In the genomic region with DNA sequence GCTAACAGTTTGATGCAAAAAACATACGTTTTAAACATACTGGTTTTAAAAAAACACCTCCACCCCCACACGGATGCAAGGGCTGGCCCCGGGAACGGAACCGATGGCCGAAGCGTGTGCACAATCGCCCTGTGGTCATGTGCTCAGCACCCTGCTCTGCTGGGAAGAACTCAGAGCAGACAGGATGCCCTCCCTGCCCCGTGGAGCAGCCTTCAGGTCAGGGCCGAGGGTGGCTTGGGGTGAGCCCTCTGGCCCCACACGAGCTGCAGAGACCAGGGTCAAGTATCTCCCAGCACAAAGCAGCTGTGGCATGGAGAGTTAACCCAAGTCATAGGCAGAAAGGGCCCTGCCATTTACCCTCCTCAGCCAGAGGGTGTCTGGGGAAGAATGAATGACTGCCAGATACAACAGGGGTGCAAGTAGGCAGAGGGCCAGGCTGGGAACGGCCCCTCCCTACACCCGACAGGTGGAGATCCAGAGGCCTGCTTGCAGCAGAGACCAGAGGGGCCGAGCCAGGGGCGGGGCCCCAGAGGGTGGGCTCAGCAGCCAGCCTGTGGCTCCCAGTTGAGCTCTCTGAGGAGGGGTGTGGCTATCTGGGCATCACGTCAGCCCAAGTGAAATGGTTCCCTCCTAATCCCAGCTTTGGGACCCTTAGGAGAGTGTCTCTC, we compare ENCODE assay signal across 14 cellular contexts. TPM values are rescaled to one million over a fixed set of nuclear protein-coding genes. Genes with fewer than 3 reads are reported as not detected.
DNase-seq lines count a peak whose midpoint lies in the region; ATAC-seq and TF ChIP-seq lines count a peak whose summit lies in the region.
"Had no signal": no experiment of that assay in that cellular context is flagged by ENCODE, and none has a peak within 500 bp of the region (broad histone marks: within the 10 kb centered on the region; RNA-seq: fewer than 3 reads in every experiment).

No MANE protein-coding gene starts in this region.

- no peaks in the 10 kb centered on the region for H3K4me1 ChIP-seq in GM23338 (ENCODE audit: insufficient read depth)

- H3K27me3 Mint-ChIP-seq in GM23338 (ENCODE audit: insufficient read depth, low read depth, poor library complexity) = peaks cover 72% of the 10 kb centered on the region
- H3K27me3 Mint-ChIP-seq: IgD-negative memory B cell had no signal

- H3K27me3 ChIP-seq in GM23338 (ENCODE audit: insufficient read depth) (no peaks in the 10 kb centered on the region), WERI-Rb-1 (ENCODE audit: insufficient read depth, low read depth, severe bottlenecking) (no peaks in the 10 kb centered on the region)

- peaks cover 25% of the 10 kb centered on the region for H3F3A ChIP-seq in GM23338 (replicated peaks; ENCODE audit: low read depth)

- H4K20me1 ChIP-seq in GM23338 (replicated peaks; ENCODE audit: insufficient read depth) = peaks cover 24% of the 10 kb centered on the region; the same call in 1 of the 2 replicates

- H3K9me3 ChIP-seq in WERI-Rb-1 (ENCODE audit: severe bottlenecking) = no peaks in the 10 kb centered on the region

- H3K4me3 ChIP-seq in GM23338 = no peak overlapping the region
- no peak overlapping the region for H3K4me3 ChIP-seq in WERI-Rb-1 (ENCODE audit: low read depth, low read length)

- H3K27ac ChIP-seq in GM23338 (ENCODE audit: low read depth) (peak overlapping the region; percentile 39; the same call in 1 of the 2 replicates), angular gyrus (ENCODE audit: low read depth, low read length) (peak overlapping the region; percentile 25), substantia nigra (ENCODE audit: low read depth, low read length, poor library complexity, severe bottlenecking) (peak overlapping the region; percentile 45), WERI-Rb-1 (no peak overlapping the region)

- peaks cover 2% of the 10 kb centered on the region; the same call in 1 of the 3 replicates for H3K4me1 Mint-ChIP-seq in GM23338

- peaks cover 3% of the 10 kb centered on the region; the same call in 2 of the 3 replicates for H3K9me3 Mint-ChIP-seq in GM23338
- H3K9me3 Mint-ChIP-seq: CD8-positive, alpha-beta T cell; effector memory CD8-positive, alpha-beta T cell; HFFc6; IgD-negative memory B cell had no signal

- no peak overlapping the region for H3K4me3 Mint-ChIP-seq in GM23338
- H3K4me3 Mint-ChIP-seq: CD8-positive, alpha-beta T cell; effector memory CD8-positive, alpha-beta T cell; HFFc6; IgD-negative memory B cell had no signal

- H3K36me3 Mint-ChIP-seq in GM23338 (ENCODE audit: low read depth) = peaks cover 99% of the 10 kb centered on the region
- H3K36me3 Mint-ChIP-seq: CD8-positive, alpha-beta T cell; IgD-negative memory B cell had no signal

- ATAC-seq in GM23338 (no peak; the same call in 2 of the 3 replicates), left colon (peak; percentile 3), GM18873 (IDR thresholded peaks at IDR 0.05; ENCODE audit: low FRiP score, unreplicated experiment) (no peak)
- ATAC-seq: CD8-positive, alpha-beta T cell; effector memory CD8-positive, alpha-beta T cell had no signal

- no peaks in the 10 kb centered on the region for H3K9me2 ChIP-seq in GM23338 (ENCODE audit: insufficient read depth)

- no peak overlapping the region for H3K27ac Mint-ChIP-seq in GM23338
- H3K27ac Mint-ChIP-seq: CD8-positive, alpha-beta T cell; effector memory CD8-positive, alpha-beta T cell; IgD-negative memory B cell had no signal

- H3K79me2 ChIP-seq in GM23338 (replicated peaks; ENCODE audit: insufficient read depth) = peaks cover 5% of the 10 kb centered on the region

- intact Hi-C loops in left colon (cut with DNase I, micrococcal nuclease) = no loop called here

- TF ChIP-seq CTCF in GM23338 (conservative IDR thresholded peaks at IDR 0.05; ENCODE audit: low read depth in 2 of 2) = no peak
- TF ChIP-seq CTCF in WERI-Rb-1 (IDR thresholded peaks at IDR 0.05; ENCODE audit: low read depth, low read length) = no peak

- H3K36me3 ChIP-seq in GM23338 (ENCODE audit: insufficient read depth) = peaks cover 14% of the 10 kb centered on the region
- peaks cover 88% of the 10 kb centered on the region for H3K36me3 ChIP-seq in WERI-Rb-1

- DNase-seq in GM23338 (ENCODE audit: low spot score) (no peak), left colon (peak in 1 of 2 donors; percentile 22), substantia nigra (lab: John Stamatoyannopoulos, UW) (no peak), cerebellar cortex (ENCODE audit: low spot score) (no peak), WERI-Rb-1 (no peak)
- DNase-seq: effector memory CD8-positive, alpha-beta T cell; glutamatergic neuron; NCI-H1436 treated with DMSO at 0.1 percent for 48 hours; NCI-H526 had no signal

- H3K4me2 ChIP-seq in GM23338 = no peak overlapping the region

- no peak overlapping the region for H2AFZ ChIP-seq in GM23338

TF ChIP-seq in GM23338, 12 proteins besides CTCF, POLR2A, EP300 and RAD21 (continues in another document):
- TF ChIP-seq JUNB (IDR thresholded peaks at IDR 0.05; ENCODE audit: unreplicated experiment) (no peak), ZNF114 (CRISPR knock-in tag; IDR thresholded peaks at IDR 0.05) (no peak), POLR2AphosphoS5 (IDR thresholded peaks at IDR 0.05; ENCODE audit: low read depth) (no peak), NANOG (IDR thresholded peaks at IDR 0.05; ENCODE audit: borderline replicate concordance) (no peak), STAT1 (IDR thresholded peaks at IDR 0.05; ENCODE audit: unreplicated experiment) (no peak), ZNF331 (CRISPR knock-in tag; IDR thresholded peaks at IDR 0.05; ENCODE audit: low read depth) (no peak), ZNF462 (CRISPR knock-in tag; IDR thresholded peaks at IDR 0.05) (no peak)
- TF ChIP-seq, protein P1, sequence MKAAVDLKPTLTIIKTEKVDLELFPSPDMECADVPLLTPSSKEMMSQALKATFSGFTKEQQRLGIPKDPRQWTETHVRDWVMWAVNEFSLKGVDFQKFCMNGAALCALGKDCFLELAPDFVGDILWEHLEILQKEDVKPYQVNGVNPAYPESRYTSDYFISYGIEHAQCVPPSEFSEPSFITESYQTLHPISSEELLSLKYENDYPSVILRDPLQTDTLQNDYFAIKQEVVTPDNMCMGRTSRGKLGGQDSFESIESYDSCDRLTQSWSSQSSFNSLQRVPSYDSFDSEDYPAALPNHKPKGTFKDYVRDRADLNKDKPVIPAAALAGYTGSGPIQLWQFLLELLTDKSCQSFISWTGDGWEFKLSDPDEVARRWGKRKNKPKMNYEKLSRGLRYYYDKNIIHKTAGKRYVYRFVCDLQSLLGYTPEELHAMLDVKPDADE (IDR thresholded peaks at IDR 0.05) = no peak

RNA-seq across cellular contexts. Expression of gene ZRANB1, which starts 56.8 kb away (rescaled TPM):
- total RNA-seq in GM23338 (2014; rRNA removed; shearing (Covaris generic)) = 26.7 and 27.8 TPM in 2 replicates
- 2.6 and 4.2 TPM in 2 replicates for polyA plus RNA-seq in GM23338 (2016; fragmentation: Nextera tagmentation; extraction: Ambion mirVana)
- 10 to 100 TPM; 10.6 to 13.6 TPM for total RNA-seq in left colon
